ENCODE assay signal across 1 cellular context in the genomic region with DNA sequence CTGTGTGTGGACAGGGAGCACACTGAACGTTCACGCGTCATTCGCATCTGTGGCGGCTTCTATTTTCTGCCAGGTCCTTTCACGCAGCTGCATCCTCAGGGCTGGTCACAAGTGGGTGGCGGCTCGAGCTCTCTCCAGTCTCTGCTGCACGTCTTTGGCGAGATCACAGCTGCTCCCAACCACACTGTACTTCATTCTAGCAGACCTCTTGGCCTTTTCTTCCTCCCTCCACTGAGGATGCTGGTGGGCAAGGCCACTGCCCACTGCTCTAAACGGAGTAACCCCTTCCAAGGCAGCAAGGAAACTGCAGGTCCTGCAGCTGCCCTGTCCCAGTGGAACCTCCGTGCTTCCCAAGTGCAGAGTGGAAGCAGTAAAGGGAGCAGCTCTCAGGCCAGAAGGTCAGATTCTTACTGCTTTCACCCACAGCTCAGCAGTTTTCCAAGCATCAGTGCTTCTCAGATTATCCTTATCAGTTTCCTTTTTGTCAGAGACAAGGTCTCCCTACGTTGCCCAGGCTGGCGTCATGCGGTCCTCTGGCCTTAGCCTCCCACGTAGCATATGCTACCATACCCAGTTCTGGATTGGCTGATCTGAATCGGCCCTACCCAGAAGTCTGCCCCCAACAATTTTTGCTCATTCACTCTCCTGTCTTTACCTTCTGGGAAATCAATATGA.
TF ChIP-seq lines count a peak whose summit lies in the region.
"Not testable (repeated sequence)": the region's sequence is repeated elsewhere in the genome, so short reads cannot be mapped to it uniquely, and the experiment has no call there.

No MANE protein-coding gene starts in this region.

TF ChIP-seq in K562, 482 proteins besides CTCF, POLR2A, EP300 and RAD21:
- 0 out of 2 replicates have a peak, but pooled peaks have one; percentile 16 for TF ChIP-seq CREB1 (IDR thresholded peaks at IDR 0.05)
- not testable (repeated sequence) for TF ChIP-seq CREB1 (CRISPR knock-in tag; IDR thresholded peaks at IDR 0.05); TEAD4 (CRISPR knock-in tag; IDR thresholded peaks at IDR 0.05; ENCODE audit: borderline replicate concordance)
- TF ChIP-seq RCOR1 (IDR thresholded peaks at IDR 0.05; ENCODE audit: borderline replicate concordance in 1 of 2, low read depth in 2 of 2, low read length in 2 of 2), result peak in 1 of 2 experiments; percentile 69; a peak in 2 of 4 replicates
- peak; percentile 71; the same call in 1 of the 2 replicates for TF ChIP-seq CREM (IDR thresholded peaks at IDR 0.05; ENCODE audit: low read depth)
- peak; percentile 53; the same call in 1 of the 2 replicates for TF ChIP-seq NFE2 (IDR thresholded peaks at IDR 0.05; ENCODE audit: low read depth)
- TF ChIP-seq KLF16 (IDR thresholded peaks at IDR 0.05), result peak; percentile 58
- TF ChIP-seq, protein P1, sequence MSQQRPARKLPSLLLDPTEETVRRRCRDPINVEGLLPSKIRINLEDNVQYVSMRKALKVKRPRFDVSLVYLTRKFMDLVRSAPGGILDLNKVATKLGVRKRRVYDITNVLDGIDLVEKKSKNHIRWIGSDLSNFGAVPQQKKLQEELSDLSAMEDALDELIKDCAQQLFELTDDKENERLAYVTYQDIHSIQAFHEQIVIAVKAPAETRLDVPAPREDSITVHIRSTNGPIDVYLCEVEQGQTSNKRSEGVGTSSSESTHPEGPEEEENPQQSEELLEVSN (IDR thresholded peaks at IDR 0.05; ENCODE audit: borderline replicate concordance in 1 of 2, extremely low read depth in 1 of 2, insufficient read depth in 1 of 2, insufficient read length in 1 of 2, low read depth in 1 of 2, low read length in 1 of 2, poor library complexity in 1 of 2, severe bottlenecking in 1 of 2), result peak in 1 of 2 experiments; percentile 65
- 0 out of 2 replicates have a peak, but pooled peaks have one; percentile 14 for TF ChIP-seq CBFA2T3 (IDR thresholded peaks at IDR 0.05)
- TF ChIP-seq TEAD4 (IDR thresholded peaks at IDR 0.05; ENCODE audit: low read length), result peak; percentile 30; the same call in 1 of the 2 replicates
- TF ChIP-seq RNF2 (IDR thresholded peaks at IDR 0.05), result 0 out of 2 replicates have a peak, but pooled peaks have one; percentile 32
- peak; percentile 24; the same call in 1 of the 2 replicates for TF ChIP-seq JUND (IDR thresholded peaks at IDR 0.05; ENCODE audit: borderline replicate concordance, low read depth, low read length)
- peak; percentile 30; the same call in 1 of the 3 replicates for TF ChIP-seq JUND (tag; IDR thresholded peaks at IDR 0.05; ENCODE audit: borderline replicate concordance, low read depth, low read length)
- TF ChIP-seq, protein P2, sequence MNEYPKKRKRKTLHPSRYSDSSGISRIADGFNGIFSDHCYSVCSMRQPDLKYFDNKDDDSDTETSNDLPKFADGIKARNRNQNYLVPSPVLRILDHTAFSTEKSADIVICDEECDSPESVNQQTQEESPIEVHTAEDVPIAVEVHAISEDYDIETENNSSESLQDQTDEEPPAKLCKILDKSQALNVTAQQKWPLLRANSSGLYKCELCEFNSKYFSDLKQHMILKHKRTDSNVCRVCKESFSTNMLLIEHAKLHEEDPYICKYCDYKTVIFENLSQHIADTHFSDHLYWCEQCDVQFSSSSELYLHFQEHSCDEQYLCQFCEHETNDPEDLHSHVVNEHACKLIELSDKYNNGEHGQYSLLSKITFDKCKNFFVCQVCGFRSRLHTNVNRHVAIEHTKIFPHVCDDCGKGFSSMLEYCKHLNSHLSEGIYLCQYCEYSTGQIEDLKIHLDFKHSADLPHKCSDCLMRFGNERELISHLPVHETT (CRISPR knock-in tag; conservative IDR thresholded peaks at IDR 0.05 in 1 of 2, IDR thresholded peaks at IDR 0.05 in 1 of 2), result peak in 1 of 2 experiments; percentile 58; a peak in 1 of 4 replicates
